8 cellular contexts compared by ENCODE assay signal in the genomic region with DNA sequence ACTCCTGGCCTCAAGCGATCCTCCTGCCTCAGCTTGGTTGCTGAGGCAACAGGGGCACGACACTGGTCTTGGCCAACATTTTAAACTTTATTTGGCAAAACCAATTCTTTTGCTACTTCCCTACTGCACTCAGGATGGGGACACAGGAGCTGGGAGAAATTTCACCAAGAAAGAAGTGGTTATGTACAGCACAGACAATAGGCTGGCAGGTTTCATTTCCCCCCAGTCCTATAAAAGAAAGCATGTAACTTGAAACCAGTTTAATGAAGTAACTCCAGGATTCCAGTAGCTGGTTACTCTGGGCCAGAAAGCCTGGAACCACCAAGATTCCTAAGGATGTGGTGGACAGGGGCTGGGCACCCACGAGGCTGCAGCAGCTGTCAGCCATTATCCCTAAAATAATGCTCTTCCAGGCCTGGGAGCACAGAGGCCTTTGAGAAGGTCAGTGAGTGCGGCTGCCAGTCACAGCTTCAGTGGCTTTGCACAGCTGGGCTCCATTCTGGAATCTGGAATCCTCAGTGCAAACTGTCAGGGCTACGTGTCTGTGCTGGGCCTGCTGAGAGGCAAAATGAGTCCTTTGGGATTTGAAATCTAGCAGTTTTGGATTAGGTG.
DNase-seq lines count a peak whose midpoint lies in the region; ATAC-seq, FAIRE-seq and TF ChIP-seq lines count a peak whose summit lies in the region.

No MANE protein-coding gene starts in this region.

- peaks cover 36% of the 10 kb centered on the region for H3K4me1 ChIP-seq in astrocyte (ENCODE audit: insufficient read depth, low read length)
- H3K4me1 ChIP-seq in left lung: peaks cover 6 to 18% of the 10 kb centered on the region in 2 donors

- peak overlapping the region; percentile 97 for H3K27ac Mint-ChIP-seq in astrocyte (ENCODE audit: unreplicated experiment)
- H3K27ac Mint-ChIP-seq in activated CD4-positive, alpha-beta T cell treated with anti-CD3 and anti-CD28 coated beads, Interleukin-2, amount 10 ng/mL, durations not matched to agents 7 days and 5 days: no peak overlapping the region

- DNase-seq in AG09319 (ENCODE audit: extremely low read depth, low read depth): peak; percentile 35
- peak; percentile 49 to 51 for DNase-seq in Kasumi-1 (lab: John Stamatoyannopoulos, UW)
- peak; percentile 83 for DNase-seq in astrocyte (ENCODE audit: low read depth)
- DNase-seq in left lung: no peak
- DNase-seq in activated CD4-positive, alpha-beta T cell treated with anti-CD3 and anti-CD28 coated beads, Interleukin-2, amount 10 ng/mL, durations not matched to agents 7 days and 5 days: no peak
- DNase-seq in activated CD4-positive, alpha-beta T cell treated with anti-CD3 and anti-CD28 coated beads, Interleukin-2, amount 50 U/mL, for 1 hour: no peak
- DNase-seq in activated effector memory CD4-positive, alpha-beta T cell treated with anti-CD3 and anti-CD28 coated beads, Interleukin-2, amount 50 U/mL, for 16 hours: no peak

- H3K36me3 Mint-ChIP-seq in astrocyte (ENCODE audit: low read depth, unreplicated experiment): no peaks in the 10 kb centered on the region
- H3K36me3 Mint-ChIP-seq in activated CD4-positive, alpha-beta T cell treated with anti-CD3 and anti-CD28 coated beads, Interleukin-2, amount 10 ng/mL, durations not matched to agents 7 days and 5 days (ENCODE audit: low read depth): no peaks in the 10 kb centered on the region

- H3K9me3 ChIP-seq in astrocyte (ENCODE audit: insufficient read depth, low read depth, low read length) (no peaks in the 10 kb centered on the region), left lung (no peaks in the 10 kb centered on the region)

- H3K27me3 Mint-ChIP-seq in astrocyte (ENCODE audit: low read depth, unreplicated experiment): no peaks in the 10 kb centered on the region
- H3K27me3 Mint-ChIP-seq in activated CD4-positive, alpha-beta T cell treated with anti-CD3 and anti-CD28 coated beads, Interleukin-2, amount 10 ng/mL, durations not matched to agents 7 days and 5 days: peaks cover 4% of the 10 kb centered on the region

- H3K4me3 Mint-ChIP-seq in astrocyte (ENCODE audit: unreplicated experiment): no peak overlapping the region
- H3K4me3 Mint-ChIP-seq in activated CD4-positive, alpha-beta T cell treated with anti-CD3 and anti-CD28 coated beads, Interleukin-2, amount 10 ng/mL, durations not matched to agents 7 days and 5 days: no peak overlapping the region

- POLR2A ChIA-PET in activated CD4-positive, alpha-beta T cell treated with anti-CD3 and anti-CD28 coated beads, Interleukin-2, amount 10 ng/mL, durations not matched to agents 7 days and 5 days (lab: Charles Lee): no interaction called here

- peak overlapping the region; percentile 45 for H3K4me2 ChIP-seq in astrocyte (ENCODE audit: low read length)

- no peaks in the 10 kb centered on the region for H3K36me3 ChIP-seq in astrocyte (ENCODE audit: insufficient read depth, low read length)
- H3K36me3 ChIP-seq in left lung: no peaks in the 10 kb centered on the region

- ATAC-seq in left lung: peak; percentile 42
- no peak for ATAC-seq in GM18907 (IDR thresholded peaks at IDR 0.05; ENCODE audit: unreplicated experiment)

- H3K4me1 Mint-ChIP-seq in astrocyte (ENCODE audit: low read depth, unreplicated experiment): peaks cover 34% of the 10 kb centered on the region
- peaks cover 11% of the 10 kb centered on the region for H3K4me1 Mint-ChIP-seq in activated CD4-positive, alpha-beta T cell treated with anti-CD3 and anti-CD28 coated beads, Interleukin-2, amount 10 ng/mL, durations not matched to agents 7 days and 5 days

- FAIRE-seq in astrocyte (lab: Jason Lieb, UNC): no peak

- H3K9me3 Mint-ChIP-seq in astrocyte (ENCODE audit: unreplicated experiment): no peaks in the 10 kb centered on the region
- H3K9me3 Mint-ChIP-seq in activated CD4-positive, alpha-beta T cell treated with anti-CD3 and anti-CD28 coated beads, Interleukin-2, amount 10 ng/mL, durations not matched to agents 7 days and 5 days: no peaks in the 10 kb centered on the region

- intact Hi-C loops in left lung (cut with DNase I): no loop called here

- H3K9ac ChIP-seq in astrocyte (ENCODE audit: low read length): peak overlapping the region; percentile 2

- CTCF ChIA-PET in activated CD4-positive, alpha-beta T cell treated with anti-CD3 and anti-CD28 coated beads, Interleukin-2, amount 10 ng/mL, durations not matched to agents 7 days and 5 days (lab: Charles Lee): interaction anchor here (0.6 kb wide), 1 partner anchor 30 kb away, joined by 3 read pairs; no protein-coding TSS in a partner anchor

- no peak for TF ChIP-seq CTCF in AG09319 (IDR thresholded peaks at IDR 0.05; ENCODE audit: low read depth, low read length)
- no peak for TF ChIP-seq CTCF in astrocyte (IDR thresholded peaks at IDR 0.05; ENCODE audit: insufficient read depth, low read depth, low read length)
- TF ChIP-seq CTCF in left lung (IDR thresholded peaks at IDR 0.05): no peak

- H2AFZ ChIP-seq in astrocyte (ENCODE audit: low read depth, low read length): peak overlapping the region; percentile 31

- peak overlapping the region; percentile 30 for H3K27ac ChIP-seq in astrocyte (ENCODE audit: low read depth, low read length)
- peak overlapping the region in 1 of 2 donors; percentile 16 for H3K27ac ChIP-seq in left lung

- no peaks in the 10 kb centered on the region for H3K27me3 ChIP-seq in astrocyte (ENCODE audit: insufficient read depth, low read length)
- no peaks in the 10 kb centered on the region for H3K27me3 ChIP-seq in left lung

- no peaks in the 10 kb centered on the region for H3K79me2 ChIP-seq in astrocyte (ENCODE audit: insufficient read depth, low read length)

- H3K4me3 ChIP-seq in astrocyte (ENCODE audit: insufficient read depth, low read depth, low read length) (no peak overlapping the region), left lung (no peak overlapping the region)

- no peaks in the 10 kb centered on the region for H4K20me1 ChIP-seq in astrocyte (ENCODE audit: insufficient read depth, low read length)

Comparison
In these comparisons a context has a peak if more than half of its experiments do, and no peak if none do; other contexts are left out.
1. DNase-seq: peak in AG09319 (single experiment), Kasumi-1 (2 of 2) and astrocyte (single experiment); none in left lung (0 of 2), activated CD4-positive, alpha-beta T cell treated with anti-CD3 and anti-CD28 coated beads, Interleukin-2, amount 10 ng/mL, durations not matched to agents 7 days and 5 days (single experiment), activated CD4-positive, alpha-beta T cell treated with anti-CD3 and anti-CD28 coated beads, Interleukin-2, amount 50 U/mL, for 1 hour (single experiment) and activated effector memory CD4-positive, alpha-beta T cell treated with anti-CD3 and anti-CD28 coated beads, Interleukin-2, amount 50 U/mL, for 16 hours (single experiment).